In genomic region chr2:45288532-45288931, GRCh38 we compare ENCODE assay signal across 21 cellular contexts.
DNase-seq lines count a peak whose midpoint lies in the region; ATAC-seq, FAIRE-seq and TF ChIP-seq lines count a peak whose summit lies in the region.
"Had no signal": no experiment of that assay in that cellular context is flagged by ENCODE, and none has a peak within 500 bp of the region (broad histone marks: within the 10 kb centered on the region; RNA-seq: fewer than 3 reads in every experiment).

No MANE protein-coding gene starts in this region.

- TF ChIP-seq CTCF in Calu3 (IDR thresholded peaks at IDR 0.05; ENCODE audit: unreplicated experiment) (no peak), IMR-90 (conservative IDR thresholded peaks at IDR 0.05; ENCODE audit: low read depth, low read length) (no peak), astrocyte (IDR thresholded peaks at IDR 0.05; ENCODE audit: insufficient read depth, low read depth, low read length) (no peak), coronary artery (IDR thresholded peaks at IDR 0.05) (no peak), upper lobe of right lung (IDR thresholded peaks at IDR 0.05) (no peak)

- H3K9me3 Mint-ChIP-seq in Calu3 (ENCODE audit: low read depth, unreplicated experiment) (no peaks in the 10 kb centered on the region), astrocyte (ENCODE audit: unreplicated experiment) (peaks cover 2% of the 10 kb centered on the region)
- H3K9me3 Mint-ChIP-seq: activated naive CD4-positive, alpha-beta T cell treated with anti-CD3 and anti-CD28 coated beads, Interleukin-2, amount 10 ng/mL, durations not matched to agents 7 days and 5 days; activated T-helper 1 cell treated with anti-CD3 and anti-CD28 coated beads, Interleukin-12 subunit alpha, Interleukin-12 subunit beta, Interleukin-2, Interleukin-4 antibody, amounts not matched to agents 30 ng/mL and 10 ng/mL and 1 ng/mL, durations not matched to agents 14 hours and 24 hours and 36 hours; memory B cell had no signal

- intact Hi-C loops in Calu3 (cut with micrococcal nuclease; ENCODE audit: unreplicated experiment) (no loop called here), IMR-90 (cut with micrococcal nuclease) (no loop called here), upper lobe of right lung (cut with DNase I) (no loop called here)

- H2BK15ac ChIP-seq in IMR-90 (ENCODE audit: low read depth, low read length), result no peak overlapping the region

- H2AK5ac ChIP-seq in IMR-90 (ENCODE audit: low read depth, low read length), result no peak overlapping the region

- no peak overlapping the region for H2BK120ac ChIP-seq in IMR-90 (ENCODE audit: low read depth, low read length)

- H3K27me3 ChIP-seq in IMR-90 (ENCODE audit: control insufficient read depth, insufficient read depth, low read length) (peaks cover 25% of the 10 kb centered on the region), astrocyte (ENCODE audit: insufficient read depth, low read length) (no peaks in the 10 kb centered on the region), upper lobe of right lung (no peaks in the 10 kb centered on the region)

- no peak overlapping the region for H4K5ac ChIP-seq in IMR-90 (ENCODE audit: low read depth, low read length)

- no peak overlapping the region for H4K8ac ChIP-seq in IMR-90 (ENCODE audit: low read depth in 2 of 2, low read length in 2 of 2)

- H3K23ac ChIP-seq in IMR-90 (ENCODE audit: low read depth, low read length), result no peak overlapping the region

- H3K4me3 Mint-ChIP-seq in Calu3 (ENCODE audit: low read depth, unreplicated experiment) (no peak overlapping the region), astrocyte (ENCODE audit: unreplicated experiment) (no peak overlapping the region), T-helper 17 cell (no peak overlapping the region)
- H3K4me3 Mint-ChIP-seq: activated naive CD4-positive, alpha-beta T cell treated with anti-CD3 and anti-CD28 coated beads, Interleukin-2, amount 10 ng/mL, durations not matched to agents 7 days and 5 days; activated T-helper 1 cell treated with anti-CD3 and anti-CD28 coated beads, Interleukin-12 subunit alpha, Interleukin-12 subunit beta, Interleukin-2, Interleukin-4 antibody, amounts not matched to agents 30 ng/mL and 10 ng/mL and 1 ng/mL, durations not matched to agents 14 hours and 24 hours and 36 hours; CD14-positive monocyte; memory B cell had no signal

- H3K4me2 ChIP-seq in IMR-90 (ENCODE audit: low read depth, low read length), result no peak overlapping the region
- no peak overlapping the region for H3K4me2 ChIP-seq in astrocyte (ENCODE audit: low read length)
- H3K4me2 ChIP-seq: smooth muscle cell had no signal

- no peak for TF ChIP-seq POLR2A in IMR-90 (IDR thresholded peaks at IDR 0.05; ENCODE audit: low read depth, low read length)

- no peak overlapping the region for H2AK9ac ChIP-seq in IMR-90 (replicated peaks; ENCODE audit: low read depth, low read length, poor library complexity)

- POLR2A ChIA-PET in IMR-90 (lab: Charles Lee; ENCODE audit: unreplicated experiment), result no interaction called here

- 0 out of 2 replicates have a peak, but pooled peaks cover 4% of the 10 kb centered on the region for H3K9me3 ChIP-seq in IMR-90 (ENCODE audit: control insufficient read depth, insufficient read depth, low read length)
- no peaks in the 10 kb centered on the region for H3K9me3 ChIP-seq in astrocyte (ENCODE audit: insufficient read depth, low read depth, low read length)
- no peaks in the 10 kb centered on the region for H3K9me3 ChIP-seq in T-helper 17 cell (ENCODE audit: control insufficient read depth, low read length, poor library complexity, severe bottlenecking)
- no peaks in the 10 kb centered on the region for H3K9me3 ChIP-seq in upper lobe of right lung
- H3K9me3 ChIP-seq: neutrophil had no signal

- no peak for DNase-seq in Calu3
- DNase-seq in IMR-90, result peak; percentile 42
- DNase-seq in astrocyte (ENCODE audit: low read depth), result peak; percentile 51
- peak; percentile 79 for DNase-seq in iris pigment epithelial cell (ENCODE audit: low read depth)
- DNase-seq in T-helper 17 cell, result no peak
- DNase-seq in RCC 7860 (ENCODE audit: low spot score), result no peak
- no peak for DNase-seq in coronary artery (ENCODE audit: low spot score)
- no peak for DNase-seq in upper lobe of right lung
- DNase-seq: activated CD4-positive, alpha-beta T cell treated with anti-CD3 and anti-CD28 coated beads, Interleukin-2, amount 50 U/mL, for 1 hour; activated naive CD4-positive, alpha-beta T cell treated with anti-CD3 and anti-CD28 coated beads, Interleukin-2, amount 10 ng/mL, durations not matched to agents 7 days and 5 days; amygdala; heart right ventricle; NCI-H524 treated with DMSO at 0.1 percent for 48 hours; substantia nigra had no signal

- H3K4me1 ChIP-seq in IMR-90 (ENCODE audit: control insufficient read depth, insufficient read depth, low read length) (peaks cover 3% of the 10 kb centered on the region; the same call in 1 of the 2 replicates), astrocyte (ENCODE audit: insufficient read depth, low read length) (peaks cover 8% of the 10 kb centered on the region), upper lobe of right lung (no peaks in the 10 kb centered on the region)
- H3K4me1 ChIP-seq: heart right ventricle had no signal

- H3K27ac Mint-ChIP-seq in Calu3 (ENCODE audit: unreplicated experiment), result peak overlapping the region; percentile 42
- no peak overlapping the region for H3K27ac Mint-ChIP-seq in astrocyte (ENCODE audit: unreplicated experiment)
- H3K27ac Mint-ChIP-seq in T-helper 17 cell, result no peak overlapping the region
- H3K27ac Mint-ChIP-seq: activated naive CD4-positive, alpha-beta T cell treated with anti-CD3 and anti-CD28 coated beads, Interleukin-2, amount 10 ng/mL, durations not matched to agents 7 days and 5 days; memory B cell had no signal

- dilution Hi-C loops in IMR-90 (cut with HindIII; ENCODE audit: low sequenced_read_pairs, unreplicated experiment), result no loop called here

- H3K79me1 ChIP-seq in IMR-90 (ENCODE audit: low read depth in 1 of 2, low read length in 2 of 2), result no peaks in the 10 kb centered on the region

- H3K27me3 Mint-ChIP-seq in Calu3 (ENCODE audit: unreplicated experiment) (no peaks in the 10 kb centered on the region), astrocyte (ENCODE audit: low read depth, unreplicated experiment) (peaks cover 16% of the 10 kb centered on the region), T-helper 17 cell (peaks cover 60% of the 10 kb centered on the region)

- H2BK5ac ChIP-seq in IMR-90 (ENCODE audit: low read depth, low read length, poor library complexity, severe bottlenecking), result no peak overlapping the region

- no peaks in the 10 kb centered on the region for H3K9me1 ChIP-seq in IMR-90 (ENCODE audit: insufficient read depth, low read length)

- H3K27ac ChIP-seq in IMR-90 (ENCODE audit: insufficient read depth, low read length), result no peak overlapping the region
- no peak overlapping the region for H3K27ac ChIP-seq in astrocyte (ENCODE audit: low read depth, low read length)
- no peak overlapping the region for H3K27ac ChIP-seq in coronary artery
- no peak overlapping the region for H3K27ac ChIP-seq in upper lobe of right lung
- H3K27ac ChIP-seq: heart right ventricle, neutrophil, RWPE1 had no signal

- H3K9ac ChIP-seq in IMR-90 (ENCODE audit: low read depth, low read length), result no peak overlapping the region
- H3K9ac ChIP-seq in astrocyte (ENCODE audit: low read length), result no peak overlapping the region

- H3K56ac ChIP-seq in IMR-90 (ENCODE audit: extremely low read depth, insufficient read depth, low read length), result no peak overlapping the region

- no peak overlapping the region for H3K18ac ChIP-seq in IMR-90 (ENCODE audit: low read depth, low read length)

- TF ChIP-seq RAD21 in IMR-90 (IDR thresholded peaks at IDR 0.05; ENCODE audit: low read length), result no peak

- no peak overlapping the region for H3K4me3 ChIP-seq in IMR-90 (ENCODE audit: insufficient read depth, low read depth, low read length)
- no peak overlapping the region for H3K4me3 ChIP-seq in astrocyte (ENCODE audit: insufficient read depth, low read depth, low read length)
- H3K4me3 ChIP-seq in coronary artery, result no peak overlapping the region
- no peak overlapping the region for H3K4me3 ChIP-seq in upper lobe of right lung
- H3K4me3 ChIP-seq: heart right ventricle, smooth muscle cell had no signal

- no peak overlapping the region for H3K14ac ChIP-seq in IMR-90 (replicated peaks; ENCODE audit: low read depth, low read length)

- no peak overlapping the region for H4K91ac ChIP-seq in IMR-90 (ENCODE audit: insufficient read depth, low read depth, low read length)

- ATAC-seq in IMR-90 (ENCODE audit: low read depth) (no peak), T-helper 17 cell (no peak), upper lobe of right lung (no peak)
- ATAC-seq: heart right ventricle had no signal

- no peak overlapping the region for H2AFZ ChIP-seq in IMR-90 (replicated peaks; ENCODE audit: low read length, poor library complexity)
- H2AFZ ChIP-seq in astrocyte (ENCODE audit: low read depth, low read length), result no peak overlapping the region

- CTCF ChIA-PET in Calu3 (lab: Charles Lee) (no interaction called here), IMR-90 (lab: Yijun Ruan, JAX) (no interaction called here)

- no peak overlapping the region for H2BK20ac ChIP-seq in IMR-90 (ENCODE audit: low read depth, low read length)

- no peak for FAIRE-seq in astrocyte (lab: Jason Lieb, UNC)
- no peak for FAIRE-seq in RCC 7860 (lab: Jason Lieb, UNC)
- FAIRE-seq: urothelium cell line had no signal

- in situ Hi-C loops in IMR-90 (cut with MboI; ENCODE audit: low sequenced_read_pairs), result no loop called here

- H3K79me2 ChIP-seq in astrocyte (ENCODE audit: insufficient read depth, low read length), result no peaks in the 10 kb centered on the region

- H3K36me3 Mint-ChIP-seq in Calu3 (ENCODE audit: insufficient read depth, unreplicated experiment) (no peaks in the 10 kb centered on the region), astrocyte (ENCODE audit: low read depth, unreplicated experiment) (no peaks in the 10 kb centered on the region), T-helper 17 cell (ENCODE audit: low read depth) (no peaks in the 10 kb centered on the region)
- H3K36me3 Mint-ChIP-seq: activated naive CD4-positive, alpha-beta T cell treated with anti-CD3 and anti-CD28 coated beads, Interleukin-2, amount 10 ng/mL, durations not matched to agents 7 days and 5 days; CD14-positive monocyte; memory B cell had no signal

- no peaks in the 10 kb centered on the region for H4K20me1 ChIP-seq in IMR-90 (ENCODE audit: insufficient read depth, low read length)
- H4K20me1 ChIP-seq in astrocyte (ENCODE audit: insufficient read depth, low read length), result no peaks in the 10 kb centered on the region

- H3K4ac ChIP-seq in IMR-90 (ENCODE audit: low read depth, low read length), result no peak overlapping the region

- no TSS peak for BruUV-seq in Calu3 (replicated peaks; lab: Mats Ljungman, UMichigan)
- no TSS peak for BruUV-seq in IMR-90 (replicated peaks; lab: Mats Ljungman, UMichigan)

- no CpG with 5 or more reads among the region's 3 CpGs for WGBS in IMR-90 (ENCODE audit: extremely low coverage in 2 of 2, insufficient read length in 1 of 2), 2 experiments

- H3K4me1 Mint-ChIP-seq in Calu3 (ENCODE audit: low read depth, unreplicated experiment) (peaks cover 21% of the 10 kb centered on the region), astrocyte (ENCODE audit: low read depth, unreplicated experiment) (peaks cover 8% of the 10 kb centered on the region), T-helper 17 cell (no peaks in the 10 kb centered on the region)
- H3K4me1 Mint-ChIP-seq: activated naive CD4-positive, alpha-beta T cell treated with anti-CD3 and anti-CD28 coated beads, Interleukin-2, amount 10 ng/mL, durations not matched to agents 7 days and 5 days; CD14-positive monocyte; memory B cell had no signal

- H3K36me3 ChIP-seq in IMR-90 (ENCODE audit: control insufficient read depth, insufficient read depth, low read length) (no peaks in the 10 kb centered on the region), astrocyte (ENCODE audit: insufficient read depth, low read length) (no peaks in the 10 kb centered on the region), upper lobe of right lung (no peaks in the 10 kb centered on the region)
- H3K36me3 ChIP-seq: heart right ventricle, neutrophil had no signal

Comparison
In these comparisons a context has a peak if more than half of its experiments do, and no peak if none do; other contexts are left out.
1. DNase-seq: peak in IMR-90 (single experiment), astrocyte (single experiment) and iris pigment epithelial cell (single experiment); none in Calu3 (single experiment), T-helper 17 cell (0 of 3), RCC 7860 (single experiment), coronary artery (single experiment) and upper lobe of right lung (single experiment).